22 cellular contexts compared by ENCODE assay signal in the genomic region with DNA sequence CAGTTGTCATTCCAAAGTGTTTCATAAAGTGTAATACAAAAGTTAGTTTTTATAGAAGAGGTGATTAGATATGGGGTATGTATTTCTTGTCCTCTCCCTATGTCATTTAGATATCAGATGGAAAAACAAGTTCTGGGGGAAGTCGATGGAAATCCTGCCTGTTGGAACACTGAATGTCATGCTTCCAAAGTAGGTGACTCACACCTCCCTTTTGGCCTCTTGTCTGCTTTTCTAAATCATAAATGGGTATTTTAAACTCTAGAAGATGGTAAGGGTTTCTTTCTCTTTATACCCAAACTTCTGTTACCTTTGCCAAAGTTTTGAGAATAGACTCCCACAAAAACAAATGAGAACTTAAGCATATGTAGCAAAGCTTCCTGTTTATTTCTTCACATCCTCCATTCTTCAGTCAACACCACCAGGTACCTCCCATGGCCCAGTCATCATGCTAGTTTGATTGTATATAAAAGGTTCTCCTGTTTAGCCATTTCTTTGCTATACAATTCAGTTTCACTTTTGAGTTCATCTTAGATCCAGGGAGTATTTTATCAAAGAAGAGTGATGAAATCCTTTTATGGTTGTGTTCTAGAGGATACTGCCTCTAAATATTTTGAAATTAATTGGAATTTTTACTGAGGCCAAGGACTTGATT.
A peak's percentile ranks its signal among the peaks of the same experiment; 100 is the strongest.
DNase-seq lines count a peak whose midpoint lies in the region; ATAC-seq and TF ChIP-seq lines count a peak whose summit lies in the region.
"Had no signal": no experiment of that assay in that cellular context is flagged by ENCODE, and none has a peak within 500 bp of the region (broad histone marks: within the 10 kb centered on the region; RNA-seq: fewer than 3 reads in every experiment).

No MANE protein-coding gene starts in this region.

- H3K4me3 ChIP-seq in fibroblast of pulmonary artery (replicated peaks; ENCODE audit: low read depth, low read length) = no peak overlapping the region
- H3K4me3 ChIP-seq: body of pancreas, vagina had no signal

- H3K27ac Mint-ChIP-seq in stimulated activated naive CD8-positive, alpha-beta T cell treated with anti-CD3 and anti-CD28 coated beads, Interleukin-15, amount 100 ng/mL, for 72 hours = no peak overlapping the region
- H3K27ac Mint-ChIP-seq in effector memory CD8-positive, alpha-beta T cell = no peak overlapping the region
- H3K27ac Mint-ChIP-seq: activated naive CD4-positive, alpha-beta T cell treated with anti-CD3 and anti-CD28 coated beads, Interleukin-2, amount 50 U/mL, for 24 hours; activated T-cell treated with anti-CD3 and anti-CD28 coated beads, Interleukin-2, amount 50 U/mL, for 72 hours; CD14-positive monocyte; immature natural killer cell; progenitor cell of endocrine pancreas; WTC11 had no signal

- H3K4me3 Mint-ChIP-seq in stimulated activated naive CD8-positive, alpha-beta T cell treated with anti-CD3 and anti-CD28 coated beads, Interleukin-15, amount 100 ng/mL, for 72 hours = no peak overlapping the region
- no peak overlapping the region for H3K4me3 Mint-ChIP-seq in effector memory CD8-positive, alpha-beta T cell
- H3K4me3 Mint-ChIP-seq: activated naive CD4-positive, alpha-beta T cell treated with anti-CD3 and anti-CD28 coated beads, Interleukin-2, amount 50 U/mL, for 24 hours; activated T-cell treated with anti-CD3 and anti-CD28 coated beads, Interleukin-2, amount 50 U/mL, for 72 hours; CD14-positive monocyte; immature natural killer cell; WTC11 had no signal

- H3K4me1 Mint-ChIP-seq in stimulated activated naive CD8-positive, alpha-beta T cell treated with anti-CD3 and anti-CD28 coated beads, Interleukin-15, amount 100 ng/mL, for 72 hours = no peaks in the 10 kb centered on the region
- H3K4me1 Mint-ChIP-seq in effector memory CD8-positive, alpha-beta T cell (ENCODE audit: low read depth in 2 of 2) = peaks cover 0 to 4% of the 10 kb centered on the region in 2 donors
- H3K4me1 Mint-ChIP-seq: immature natural killer cell had no signal

- no peak for DNase-seq in stimulated activated naive CD8-positive, alpha-beta T cell treated with anti-CD3 and anti-CD28 coated beads, Interleukin-15, amount 100 ng/mL, for 72 hours
- no peak for DNase-seq in stimulated activated naive CD8-positive, alpha-beta T cell treated with anti-CD3 and anti-CD28 coated beads, Interleukin-15, Interleukin-2, amounts not matched to agents 100 U/mL and 50 U/mL, for 24 hours
- DNase-seq in amniotic epithelial cell (ENCODE audit: low read depth) = peak; percentile 9
- DNase-seq in fibroblast of pulmonary artery (ENCODE audit: low read depth) = peak; percentile 34
- DNase-seq in inferior parietal cortex (ENCODE audit: extremely low spot score) = no peak
- DNase-seq in left ventricle myocardium superior = no peak
- no peak for DNase-seq in NCI-H2081 (lab: John Stamatoyannopoulos, UW)
- DNase-seq in effector memory CD8-positive, alpha-beta T cell = no peak
- DNase-seq: activated CD8-positive, alpha-beta memory T cell treated with anti-CD3 and anti-CD28 coated beads for 24 hours; body of pancreas; H7; immature natural killer cell; KBM-7; NCI-H1694 treated with DMSO at 0.1 percent for 48 hours; T-helper 9 cell had no signal

- H3K27me3 Mint-ChIP-seq in stimulated activated naive CD8-positive, alpha-beta T cell treated with anti-CD3 and anti-CD28 coated beads, Interleukin-15, amount 100 ng/mL, for 72 hours = peaks cover 8% of the 10 kb centered on the region
- peaks cover 10 to 25% of the 10 kb centered on the region in 2 donors for H3K27me3 Mint-ChIP-seq in effector memory CD8-positive, alpha-beta T cell
- H3K27me3 Mint-ChIP-seq: activated naive CD4-positive, alpha-beta T cell treated with anti-CD3 and anti-CD28 coated beads, Interleukin-2, amount 50 U/mL, for 24 hours; progenitor cell of endocrine pancreas had no signal

- no peak for TF ChIP-seq CTCF in fibroblast of pulmonary artery (IDR thresholded peaks at IDR 0.05; ENCODE audit: low read length, missing control alignments)

- H3K36me3 Mint-ChIP-seq in effector memory CD8-positive, alpha-beta T cell (ENCODE audit: insufficient read depth) = no peaks in the 10 kb centered on the region
- H3K36me3 Mint-ChIP-seq: activated naive CD4-positive, alpha-beta T cell treated with anti-CD3 and anti-CD28 coated beads, Interleukin-2, amount 50 U/mL, for 24 hours; CD14-positive monocyte; immature natural killer cell had no signal

- intact Hi-C loops in left ventricle myocardium superior (cut with micrococcal nuclease) = no loop called here

- ATAC-seq in stimulated activated naive CD8-positive, alpha-beta T cell treated with anti-CD3 and anti-CD28 coated beads, Interleukin-15, amount 100 ng/mL, for 72 hours = peak; percentile 42
- ATAC-seq in stimulated activated naive CD8-positive, alpha-beta T cell treated with anti-CD3 and anti-CD28 coated beads, Interleukin-15, Interleukin-2, amounts not matched to agents 100 U/mL and 50 U/mL, for 24 hours = no peak
- ATAC-seq in left ventricle myocardium superior = no peak
- ATAC-seq in effector memory CD8-positive, alpha-beta T cell (replicated peaks) = no peak
- ATAC-seq: body of pancreas, SK-N-SH treated with all-trans-retinoic acid at 6 μM for 48 hours, WTC11 had no signal

- H3K9me3 Mint-ChIP-seq in stimulated activated naive CD8-positive, alpha-beta T cell treated with anti-CD3 and anti-CD28 coated beads, Interleukin-15, amount 100 ng/mL, for 72 hours = no peaks in the 10 kb centered on the region
- no peaks in the 10 kb centered on the region for H3K9me3 Mint-ChIP-seq in effector memory CD8-positive, alpha-beta T cell
- H3K9me3 Mint-ChIP-seq: activated naive CD4-positive, alpha-beta T cell treated with anti-CD3 and anti-CD28 coated beads, Interleukin-2, amount 50 U/mL, for 24 hours; activated T-cell treated with anti-CD3 and anti-CD28 coated beads, Interleukin-2, amount 50 U/mL, for 72 hours; immature natural killer cell; WTC11 had no signal

Comparison
In these comparisons a context has a peak if more than half of its experiments do, and no peak if none do; other contexts are left out.
1. DNase-seq: peak in amniotic epithelial cell (single experiment) and fibroblast of pulmonary artery (single experiment); none in stimulated activated naive CD8-positive, alpha-beta T cell treated with anti-CD3 and anti-CD28 coated beads, Interleukin-15, amount 100 ng/mL, for 72 hours (0 of 2), stimulated activated naive CD8-positive, alpha-beta T cell treated with anti-CD3 and anti-CD28 coated beads, Interleukin-15, Interleukin-2, amounts not matched to agents 100 U/mL and 50 U/mL, for 24 hours (single experiment), inferior parietal cortex (single experiment), left ventricle myocardium superior (single experiment), NCI-H2081 (0 of 2) and effector memory CD8-positive, alpha-beta T cell (0 of 3).